18 cellular contexts compared by ENCODE assay signal in the genomic region with DNA sequence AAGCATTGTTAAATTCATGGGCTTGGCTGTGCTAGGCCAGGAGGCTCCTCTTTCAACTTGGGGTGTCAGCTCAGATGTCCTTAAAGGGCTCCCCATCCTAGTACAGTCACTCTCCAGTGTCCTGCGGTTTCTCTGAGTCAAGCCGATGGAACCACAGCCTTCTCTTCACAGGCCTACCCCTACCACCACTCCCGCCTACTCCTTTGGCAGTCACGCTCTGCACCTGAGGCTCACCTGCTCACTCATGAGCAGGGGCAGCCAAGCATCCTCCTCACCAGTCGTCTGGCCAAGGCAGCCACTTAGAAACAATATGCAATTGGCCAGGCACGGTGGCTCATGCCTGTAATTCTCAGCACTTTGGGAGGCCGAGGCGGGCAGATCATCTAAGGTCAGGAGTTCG. TPM values are rescaled to one million over a fixed set of nuclear protein-coding genes. Genes with fewer than 3 reads are reported as not detected.
"Had no signal": no experiment of that assay in that cellular context is flagged by ENCODE, and none has a peak within 500 bp of the region (broad histone marks: within the 10 kb centered on the region; RNA-seq: fewer than 3 reads in every experiment).

No MANE protein-coding gene starts in this region.

- H3K4me3 ChIP-seq: dorsolateral prefrontal cortex, tibial nerve, uterus had no signal

- H3K9me3 ChIP-seq: tibial nerve, uterus had no signal

- H3K27me3 ChIP-seq: dorsolateral prefrontal cortex, tibial nerve, uterus had no signal

- DNase-seq: activated CD4-positive, alpha-beta T cell treated with anti-CD3 and anti-CD28 coated beads, Interleukin-2, amount 10 ng/mL, durations not matched to agents 24 days and 14 days; activated CD4-positive, CD25-positive, alpha-beta regulatory T cell; activated CD8-positive, alpha-beta T cell treated with anti-CD3 and anti-CD28 coated beads, Interleukin-2, amount 10 ng/mL, durations not matched to agents 7 days and 5 days; activated naive CD4-positive, alpha-beta T cell treated with Interleukin-2 at 50 U/mL for 16 hours; activated naive CD8-positive, alpha-beta T cell treated with anti-CD3 and anti-CD28 coated beads, Interleukin-2, amount 10 ng/mL, durations not matched to agents 7 days and 5 days; activated T-cell treated with anti-CD3 and anti-CD28 coated beads, Interleukin-2, amount 50 U/mL, for 24 hours; amygdala; central memory CD4-positive, alpha-beta T cell; dorsolateral prefrontal cortex; foreskin fibroblast; mesendoderm; occipital lobe; stimulated activated naive CD8-positive, alpha-beta T cell treated with anti-CD3 and anti-CD28 coated beads, Interleukin-15, Interleukin-2, amounts not matched to agents 100 U/mL and 50 U/mL, for 24 hours; substantia nigra; uterus had no signal

- H3K27ac ChIP-seq: dorsolateral prefrontal cortex, epithelial cell of prostate, tibial nerve, uterus had no signal

- H3K36me3 ChIP-seq: tibial nerve, uterus had no signal

RNA-seq across cellular contexts. Expression of a gene that starts 29.7 kb away (rescaled TPM):
- total RNA-seq: liver, tibial nerve had no signal

RNA-seq across cellular contexts. Expression of a gene that starts 34.6 kb away (rescaled TPM):
- total RNA-seq: occipital lobe had no signal
